ENCODE assay signal across 8 cellular contexts in genomic region chr19:45508931-45509691, GRCh38. TPM values are rescaled to one million over a fixed set of nuclear protein-coding genes. Genes with fewer than 3 reads are reported as not detected.
A peak's percentile ranks its signal among the peaks of the same experiment; 100 is the strongest.
DNase-seq lines count a peak whose midpoint lies in the region; ATAC-seq and TF ChIP-seq lines count a peak whose summit lies in the region.

No MANE protein-coding gene starts in this region.

- WGBS in ectodermal cell, 2 experiments: 2 to 3% methylated on average over 23 to 26 of the region's 26 CpGs
- 1 to 3% methylated on average over 26 of the region's 26 CpGs for WGBS in lung, 2 donors
- WGBS in thymus: 6% methylated on average over 26 of the region's 26 CpGs

- no peaks in the 10 kb centered on the region for H3K36me3 ChIP-seq in ectodermal cell (ENCODE audit: control insufficient read depth, insufficient read depth, low read length)
- H3K36me3 ChIP-seq in lung (ENCODE audit: control insufficient read depth in 2 of 2, insufficient read depth in 2 of 2, low read length in 2 of 2): no peaks in the 10 kb centered on the region
- H3K36me3 ChIP-seq in thymus (ENCODE audit: control insufficient read depth, insufficient read depth): peaks cover 6% of the 10 kb centered on the region

- H3K9me3 ChIP-seq in ectodermal cell (ENCODE audit: control insufficient read depth, low read length): no peaks in the 10 kb centered on the region
- H3K9me3 ChIP-seq in lung (ENCODE audit: control insufficient read depth in 2 of 2, insufficient read depth in 1 of 2, low read length in 1 of 2): no peaks in the 10 kb centered on the region
- no peaks in the 10 kb centered on the region for H3K9me3 ChIP-seq in thymus (ENCODE audit: control insufficient read depth)

- H3K4me1 ChIP-seq in ectodermal cell (ENCODE audit: control insufficient read depth, insufficient read depth, low read length) (peaks cover 15% of the 10 kb centered on the region), lung (ENCODE audit: control insufficient read depth in 2 of 2, insufficient read depth in 2 of 2, low read length in 2 of 2) (peaks cover 6 to 13% of the 10 kb centered on the region in 2 donors), thymus (ENCODE audit: control insufficient read depth, insufficient read depth, low read length) (peaks cover 13% of the 10 kb centered on the region)

- H3K27me3 ChIP-seq in ectodermal cell (ENCODE audit: control insufficient read depth, insufficient read depth, low read length, poor library complexity, severe bottlenecking): no peaks in the 10 kb centered on the region
- H3K27me3 ChIP-seq in lung (ENCODE audit: control insufficient read depth, insufficient read depth): no peaks in the 10 kb centered on the region
- no peaks in the 10 kb centered on the region for H3K27me3 ChIP-seq in thymus (ENCODE audit: control insufficient read depth, insufficient read depth)

- H3K4me3 ChIP-seq in ectodermal cell (ENCODE audit: insufficient read depth, low read depth, low read length) (peak overlapping the region; percentile 97), lung (peak overlapping the region; percentile 85), thymus (ENCODE audit: low read length) (peak overlapping the region; percentile 83)

- H3K27ac ChIP-seq in ectodermal cell (ENCODE audit: insufficient read depth, low read depth, low read length, poor library complexity, severe bottlenecking) (peak overlapping the region; percentile 44), lung (ENCODE audit: low read depth in 1 of 2, low read length in 1 of 2) (peak overlapping the region; percentile 89 to 94), thymus (ENCODE audit: low read depth) (peak overlapping the region; percentile 98)

- DNase-seq in EL: peak; percentile 84
- peak; percentile 24 for DNase-seq in SKM-1 treated with dmso at 0.1 percent for 144 hours (lab: John Stamatoyannopoulos, UW; ENCODE audit: unreplicated experiment)
- DNase-seq in lung (ENCODE audit: low spot score): peak; percentile 79
- no peak for DNase-seq in GOT3 (lab: John Stamatoyannopoulos, UW)

- ATAC-seq in HG03108 (IDR thresholded peaks at IDR 0.05; ENCODE audit: unreplicated experiment) (peak; percentile 24), lung (ENCODE audit: insufficient read depth, low FRiP score) (no peak), HG02610 (IDR thresholded peaks at IDR 0.05; ENCODE audit: unreplicated experiment) (no peak)

- no peak for TF ChIP-seq CTCF in lung (IDR thresholded peaks at IDR 0.05; ENCODE audit: control extremely low read depth, extremely low read depth)

RNA-seq across cellular contexts. Expression of gene VASP, which starts 1.8 kb away (rescaled TPM):
- 62.1 TPM for polyA plus RNA-seq in ectodermal cell (2013, experiment 1 of 4)
- polyA plus RNA-seq in ectodermal cell (2013, experiment 2 of 4): 66.3 TPM
- 43.8 TPM for polyA plus RNA-seq in ectodermal cell (2013, experiment 3 of 4)
- 47.9 TPM for polyA plus RNA-seq in ectodermal cell (2013, experiment 4 of 4)
- total RNA-seq in lung: 100 to 1,000 TPM in 1 of 2 donors, 10 to 100 TPM in 1; 49.1 to 211 TPM
- 100 to 1,000 TPM; 129 to 237 TPM for polyA plus RNA-seq in lung
- polyA plus RNA-seq in thymus: 138 TPM

RNA-seq across cellular contexts. Expression of gene PPM1N, which starts 10.9 kb away (rescaled TPM):
- polyA plus RNA-seq in ectodermal cell (2013, experiment 1 of 4): 3.1 TPM
- polyA plus RNA-seq in ectodermal cell (2013, experiment 2 of 4): 5.4 TPM
- polyA plus RNA-seq in ectodermal cell (2013, experiment 3 of 4): 4.1 TPM
- 4.9 TPM for polyA plus RNA-seq in ectodermal cell (2013, experiment 4 of 4)
- total RNA-seq in lung: 1 to 10 TPM in 1 of 2 donors, under 1 TPM in 1; 0.37 to 2.3 TPM
- 1 to 10 TPM; 1.0 to 8.1 TPM for polyA plus RNA-seq in lung
- polyA plus RNA-seq in thymus: 4.0 TPM

RNA-seq across cellular contexts. Expression of gene RTN2, which starts 12.3 kb away (rescaled TPM):
- polyA plus RNA-seq in ectodermal cell (2013, experiment 1 of 4): 20.9 TPM
- 23.0 TPM for polyA plus RNA-seq in ectodermal cell (2013, experiment 2 of 4)
- polyA plus RNA-seq in ectodermal cell (2013, experiment 3 of 4): 18.8 TPM
- polyA plus RNA-seq in ectodermal cell (2013, experiment 4 of 4): 22.9 TPM
- 10 to 100 TPM in 1 of 2 donors, 1 to 10 TPM in 1; 5.4 to 10.9 TPM for total RNA-seq in lung
- polyA plus RNA-seq in lung (10 to 100 TPM in 1 of 2 donors, 1 to 10 TPM in 1; 8.3 to 10.3 TPM), thymus (5.0 TPM)

RNA-seq across cellular contexts. Expression of gene FOSB, which starts 41.3 kb away (rescaled TPM):
- 5.4 TPM for polyA plus RNA-seq in ectodermal cell (2013, experiment 1 of 4)
- polyA plus RNA-seq in ectodermal cell (2013, experiment 2 of 4): 4.4 TPM
- 2.6 TPM for polyA plus RNA-seq in ectodermal cell (2013, experiment 3 of 4)
- 3.3 TPM for polyA plus RNA-seq in ectodermal cell (2013, experiment 4 of 4)
- 10 to 100 TPM in 1 of 2 donors, 1 to 10 TPM in 1; 9.9 to 24.2 TPM for total RNA-seq in lung
- polyA plus RNA-seq in lung (10 to 100 TPM in 1 of 2 donors, 1 to 10 TPM in 1; 7.9 to 22.8 TPM), thymus (7.1 TPM)

Comparison
In these comparisons a context has a peak if more than half of its experiments do, and no peak if none do; other contexts are left out.
1. H3K27ac ChIP-seq: peak in every context shown above with its lines; median percentile 98 in thymus; 92 in lung; 44 in ectodermal cell.